19 cellular contexts compared by ENCODE assay signal in genomic region chr15:77667351-77667750, GRCh38. TPM values are rescaled to one million over a fixed set of nuclear protein-coding genes. Genes with fewer than 3 reads are reported as not detected.
"Had no signal": no experiment of that assay in that cellular context is flagged by ENCODE, and none has a peak within 500 bp of the region (broad histone marks: within the 10 kb centered on the region; RNA-seq: fewer than 3 reads in every experiment).

No MANE protein-coding gene starts in this region.

- H3K36me3 Mint-ChIP-seq: naive thymus-derived CD4-positive, alpha-beta T cell; type B pancreatic cell had no signal

- H3K4me2 ChIP-seq: smooth muscle cell had no signal

- H3K27ac ChIP-seq: coronary artery, gastrocnemius medialis, ovary, thyroid gland had no signal

- H3K27ac Mint-ChIP-seq: naive thymus-derived CD4-positive, alpha-beta T cell; type B pancreatic cell had no signal

- DNase-seq: effector CD8-positive, alpha-beta T cell; gastrocnemius medialis; islet precursor cell; mammary epithelial cell; naive thymus-derived CD4-positive, alpha-beta T cell; ovary; stimulated activated CD4-positive, alpha-beta T cell treated with anti-CD3 and anti-CD28 coated beads, Interleukin-2, amount 100 ng/mL, for 48 hours; stimulated activated naive CD4-positive, alpha-beta T cell treated with Interleukin-2 at 50 U/mL for 16 hours; thyroid gland had no signal

- H3K27me3 ChIP-seq: ovary, thyroid gland had no signal

- H3K9me3 Mint-ChIP-seq: naive thymus-derived CD4-positive, alpha-beta T cell; type B pancreatic cell had no signal

- H3K9me3 ChIP-seq: gastrocnemius medialis, ovary, thyroid gland had no signal

- H3K4me1 Mint-ChIP-seq: naive thymus-derived CD4-positive, alpha-beta T cell had no signal

- H3K4me3 Mint-ChIP-seq: naive thymus-derived CD4-positive, alpha-beta T cell; type B pancreatic cell had no signal

- FAIRE-seq: endometrium, urothelium cell line had no signal

- H3K36me3 ChIP-seq: gastrocnemius medialis, ovary, thyroid gland had no signal

- H3K4me1 ChIP-seq: gastrocnemius medialis, thyroid gland had no signal

- H3K4me3 ChIP-seq: coronary artery, gastrocnemius medialis, ovary, smooth muscle cell, thyroid gland had no signal

- ATAC-seq: esophagus mucosa; gastrocnemius medialis; left lobe of liver; naive thymus-derived CD4-positive, alpha-beta T cell; right cardiac atrium had no signal

RNA-seq across cellular contexts. Expression of gene LINGO1, which starts 34.6 kb away (rescaled TPM):
- total RNA-seq: fibroblast of lung; mononuclear cell; naive thymus-derived CD4-positive, alpha-beta T cell had no signal
- polyA plus RNA-seq: mammary epithelial cell; naive thymus-derived CD4-positive, alpha-beta T cell had no signal
